ENCODE assay signal across 1 cellular context in genomic region chr6:65760285-65760684, GRCh38.
TF ChIP-seq lines count a peak whose summit lies in the region.

No MANE protein-coding gene starts in this region.

TF ChIP-seq in WTC11, 78 proteins besides CTCF, POLR2A, EP300 and RAD21 (continued from another document):
- TF ChIP-seq ZNF232 (CRISPR knock-in tag; IDR thresholded peaks at IDR 0.05) (no peak), SOX15 (CRISPR knock-in tag; IDR thresholded peaks at IDR 0.05) (no peak), PRDM15 (CRISPR knock-in tag; IDR thresholded peaks at IDR 0.05) (no peak), MLX (CRISPR knock-in tag; IDR thresholded peaks at IDR 0.05) (no peak), HMGA2 (CRISPR knock-in tag; IDR thresholded peaks at IDR 0.05) (no peak), ZNF281 (CRISPR knock-in tag; IDR thresholded peaks at IDR 0.05) (no peak), E2F1 (CRISPR knock-in tag; IDR thresholded peaks at IDR 0.05) (no peak), OVOL2 (CRISPR knock-in tag; IDR thresholded peaks at IDR 0.05; ENCODE audit: borderline replicate concordance) (no peak), ZNF263 (CRISPR knock-in tag; IDR thresholded peaks at IDR 0.05; ENCODE audit: low read depth) (no peak)
